In genomic region chr16:10385725-10386516, GRCh38 we compare ENCODE assay signal across 1 cellular context.
TF ChIP-seq lines count a peak whose summit lies in the region.

Gene ATF7IP2 (plus strand): TSS chr16:10386061. CDS start chr16:10430621, 44,560 bp downstream.

TF ChIP-seq in HEK293, 187 proteins besides CTCF, POLR2A, EP300 and RAD21 (continued from another document and continues in another):
- TF ChIP-seq HOXA7 (CRISPR knock-in tag; IDR thresholded peaks at IDR 0.05; ENCODE audit: borderline replicate concordance) (no peak), ZBTB11 (tag by site-specific recombination; conservative IDR thresholded peaks at IDR 0.05; ENCODE audit: low read depth) (peak; percentile 87), ZNF280C (tag by site-specific recombination; IDR thresholded peaks at IDR 0.05) (no peak), WT1 (tag by site-specific recombination; IDR thresholded peaks at IDR 0.05) (no peak), REPIN1 (tag by site-specific recombination; IDR thresholded peaks at IDR 0.05; ENCODE audit: low read depth) (0 out of 2 replicates have a peak, but pooled peaks have one; percentile 17), ZNF510 (tag by site-specific recombination; IDR thresholded peaks at IDR 0.05; ENCODE audit: insufficient replicate concordance) (no peak), ZNF670 (tag by site-specific recombination; IDR thresholded peaks at IDR 0.05; ENCODE audit: low read depth) (no peak), ZNF416 (tag by site-specific recombination; IDR thresholded peaks at IDR 0.05) (no peak), ZNF202 (tag by site-specific recombination; IDR thresholded peaks at IDR 0.05; ENCODE audit: borderline replicate concordance) (no peak), ZNF701 (tag by site-specific recombination; IDR thresholded peaks at IDR 0.05) (no peak), PRDM4 (tag by site-specific recombination; IDR thresholded peaks at IDR 0.05) (no peak), ZNF10 (tag by site-specific recombination; IDR thresholded peaks at IDR 0.05) (no peak), BCL6B (tag by site-specific recombination; IDR thresholded peaks at IDR 0.05) (no peak), ZNF146 (tag by site-specific recombination; IDR thresholded peaks at IDR 0.05) (no peak), ZNF449 (tag by site-specific recombination; IDR thresholded peaks at IDR 0.05) (peak; percentile 61; the same call in 1 of the 2 replicates), ZNF529 (tag by site-specific recombination; IDR thresholded peaks at IDR 0.05; ENCODE audit: insufficient replicate concordance) (no peak), ZNF148 (tag by site-specific recombination; IDR thresholded peaks at IDR 0.05; ENCODE audit: borderline replicate concordance) (no peak), ZNF391 (tag by site-specific recombination; IDR thresholded peaks at IDR 0.05; ENCODE audit: borderline replicate concordance, low read depth) (peak; percentile 28; the same call in 1 of the 2 replicates), ZNF692 (tag by site-specific recombination; IDR thresholded peaks at IDR 0.05) (peak; percentile 60; the same call in 1 of the 2 replicates), ZNF19 (tag by site-specific recombination; IDR thresholded peaks at IDR 0.05; ENCODE audit: low read depth) (no peak), ZBTB26 (tag by site-specific recombination; optimal IDR thresholded peaks at IDR 0.05) (peak; percentile 61), SP2 (tag by site-specific recombination; IDR thresholded peaks at IDR 0.05) (peak; percentile 98), ZSCAN23 (tag by site-specific recombination; IDR thresholded peaks at IDR 0.05) (no peak), ZSCAN30 (tag by site-specific recombination; IDR thresholded peaks at IDR 0.05) (no peak), ZNF792 (tag by site-specific recombination; IDR thresholded peaks at IDR 0.05) (0 out of 2 replicates have a peak, but pooled peaks have one; percentile 23), RBAK (tag by site-specific recombination; IDR thresholded peaks at IDR 0.05) (no peak), AEBP2 (tag by site-specific recombination; IDR thresholded peaks at IDR 0.05; ENCODE audit: borderline replicate concordance) (no peak), ZNF501 (tag by site-specific recombination; IDR thresholded peaks at IDR 0.05) (peak; percentile 82; the same call in 1 of the 2 replicates), TCF7L2 (IDR thresholded peaks at IDR 0.05; ENCODE audit: borderline replicate concordance, low read depth, low read length) (no peak), ZNF426 (tag by site-specific recombination; IDR thresholded peaks at IDR 0.05) (no peak), ZNF521 (tag by site-specific recombination; IDR thresholded peaks at IDR 0.05) (no peak), KLF1 (tag by site-specific recombination; IDR thresholded peaks at IDR 0.05) (peak; percentile 26; the same call in 1 of the 2 replicates), ZNF776 (tag by site-specific recombination; IDR thresholded peaks at IDR 0.05; ENCODE audit: borderline replicate concordance) (no peak), ZBTB49 (tag by site-specific recombination; IDR thresholded peaks at IDR 0.05; ENCODE audit: low read depth) (no peak)
